1 cellular context compared by ENCODE assay signal in genomic region chr11:65961267-65962135, GRCh38.
TF ChIP-seq lines count a peak whose summit lies in the region.

TSS of gene SART1 (plus strand) at chr11:65961734. CDS start at chr11:65961781, 47 bp downstream.

TF ChIP-seq in K562, 482 proteins besides CTCF, POLR2A, EP300 and RAD21 (continued from another document and continues in another):
- peak; percentile 16; the same call in 1 of the 2 replicates for TF ChIP-seq MGA (IDR thresholded peaks at IDR 0.05)
- TF ChIP-seq ZNF75A (CRISPR knock-in tag; IDR thresholded peaks at IDR 0.05): peak; percentile 59; the same call in 1 of the 2 replicates
- TF ChIP-seq RBFOX2 (IDR thresholded peaks at IDR 0.05; ENCODE audit: low read depth, low read length): peak; percentile 99
- TF ChIP-seq RFX1 (IDR thresholded peaks at IDR 0.05): no peak
- no peak for TF ChIP-seq ZFP30 (CRISPR knock-in tag; IDR thresholded peaks at IDR 0.05; ENCODE audit: borderline replicate concordance)
- TF ChIP-seq, protein P1, sequence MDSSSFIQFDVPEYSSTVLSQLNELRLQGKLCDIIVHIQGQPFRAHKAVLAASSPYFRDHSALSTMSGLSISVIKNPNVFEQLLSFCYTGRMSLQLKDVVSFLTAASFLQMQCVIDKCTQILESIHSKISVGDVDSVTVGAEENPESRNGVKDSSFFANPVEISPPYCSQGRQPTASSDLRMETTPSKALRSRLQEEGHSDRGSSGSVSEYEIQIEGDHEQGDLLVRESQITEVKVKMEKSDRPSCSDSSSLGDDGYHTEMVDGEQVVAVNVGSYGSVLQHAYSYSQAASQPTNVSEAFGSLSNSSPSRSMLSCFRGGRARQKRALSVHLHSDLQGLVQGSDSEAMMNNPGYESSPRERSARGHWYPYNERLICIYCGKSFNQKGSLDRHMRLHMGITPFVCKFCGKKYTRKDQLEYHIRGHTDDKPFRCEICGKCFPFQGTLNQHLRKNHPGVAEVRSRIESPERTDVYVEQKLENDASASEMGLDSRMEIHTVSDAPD (CRISPR knock-in tag; IDR thresholded peaks at IDR 0.05): no peak
- TF ChIP-seq CREBBP (IDR thresholded peaks at IDR 0.05; ENCODE audit: low read depth, low read length): no peak
- TF ChIP-seq MBD2 (IDR thresholded peaks at IDR 0.05; ENCODE audit: borderline replicate concordance, low read depth): peak; percentile 75; the same call in 1 of the 2 replicates
- peak; percentile 76 for TF ChIP-seq SP1 (CRISPR knock-in tag; IDR thresholded peaks at IDR 0.05)
- TF ChIP-seq, protein P2, sequence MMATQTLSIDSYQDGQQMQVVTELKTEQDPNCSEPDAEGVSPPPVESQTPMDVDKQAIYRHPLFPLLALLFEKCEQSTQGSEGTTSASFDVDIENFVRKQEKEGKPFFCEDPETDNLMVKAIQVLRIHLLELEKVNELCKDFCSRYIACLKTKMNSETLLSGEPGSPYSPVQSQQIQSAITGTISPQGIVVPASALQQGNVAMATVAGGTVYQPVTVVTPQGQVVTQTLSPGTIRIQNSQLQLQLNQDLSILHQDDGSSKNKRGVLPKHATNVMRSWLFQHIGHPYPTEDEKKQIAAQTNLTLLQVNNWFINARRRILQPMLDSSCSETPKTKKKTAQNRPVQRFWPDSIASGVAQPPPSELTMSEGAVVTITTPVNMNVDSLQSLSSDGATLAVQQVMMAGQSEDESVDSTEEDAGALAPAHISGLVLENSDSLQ (IDR thresholded peaks at IDR 0.05): peak; percentile 62
- peak; percentile 48 for TF ChIP-seq GTF2B (IDR thresholded peaks at IDR 0.05; ENCODE audit: extremely low read depth, insufficient read length)
- TF ChIP-seq SPI1 (IDR thresholded peaks at IDR 0.05; ENCODE audit: borderline replicate concordance, low read depth, low read length): no peak
- TF ChIP-seq, protein P3, sequence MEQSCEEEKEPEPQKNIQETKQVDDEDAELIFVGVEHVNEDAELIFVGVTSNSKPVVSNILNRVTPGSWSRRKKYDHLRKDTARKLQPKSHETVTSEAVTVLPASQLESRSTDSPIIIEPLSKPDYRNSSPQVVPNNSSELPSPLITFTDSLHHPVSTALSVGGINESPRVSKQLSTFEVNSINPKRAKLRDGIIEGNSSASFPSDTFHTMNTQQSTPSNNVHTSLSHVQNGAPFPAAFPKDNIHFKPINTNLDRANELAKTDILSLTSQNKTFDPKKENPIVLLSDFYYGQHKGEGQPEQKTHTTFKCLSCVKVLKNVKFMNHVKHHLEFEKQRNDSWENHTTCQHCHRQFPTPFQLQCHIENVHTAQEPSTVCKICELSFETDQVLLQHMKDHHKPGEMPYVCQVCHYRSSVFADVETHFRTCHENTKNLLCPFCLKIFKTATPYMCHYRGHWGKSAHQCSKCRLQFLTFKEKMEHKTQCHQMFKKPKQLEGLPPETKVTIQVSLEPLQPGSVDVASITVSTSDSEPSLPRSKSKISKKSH (CRISPR knock-in tag; IDR thresholded peaks at IDR 0.05): no peak
- TF ChIP-seq ESRRB (CRISPR knock-in tag; IDR thresholded peaks at IDR 0.05; ENCODE audit: borderline replicate concordance): no peak
- no peak for TF ChIP-seq NFATC3 (IDR thresholded peaks at IDR 0.05)
- TF ChIP-seq TEAD2 (tag; IDR thresholded peaks at IDR 0.05): no peak
- no peak for TF ChIP-seq TCF3 (CRISPR knock-in tag; IDR thresholded peaks at IDR 0.05)
- peak; percentile 99 for TF ChIP-seq NRF1 (conservative IDR thresholded peaks at IDR 0.05 in 1 of 2, IDR thresholded peaks at IDR 0.05 in 1 of 2)
- no peak for TF ChIP-seq SMARCB1 (IDR thresholded peaks at IDR 0.05; ENCODE audit: insufficient read length, low read depth)
- no peak for TF ChIP-seq GTF2A2 (tag; IDR thresholded peaks at IDR 0.05)
- TF ChIP-seq, protein P4, sequence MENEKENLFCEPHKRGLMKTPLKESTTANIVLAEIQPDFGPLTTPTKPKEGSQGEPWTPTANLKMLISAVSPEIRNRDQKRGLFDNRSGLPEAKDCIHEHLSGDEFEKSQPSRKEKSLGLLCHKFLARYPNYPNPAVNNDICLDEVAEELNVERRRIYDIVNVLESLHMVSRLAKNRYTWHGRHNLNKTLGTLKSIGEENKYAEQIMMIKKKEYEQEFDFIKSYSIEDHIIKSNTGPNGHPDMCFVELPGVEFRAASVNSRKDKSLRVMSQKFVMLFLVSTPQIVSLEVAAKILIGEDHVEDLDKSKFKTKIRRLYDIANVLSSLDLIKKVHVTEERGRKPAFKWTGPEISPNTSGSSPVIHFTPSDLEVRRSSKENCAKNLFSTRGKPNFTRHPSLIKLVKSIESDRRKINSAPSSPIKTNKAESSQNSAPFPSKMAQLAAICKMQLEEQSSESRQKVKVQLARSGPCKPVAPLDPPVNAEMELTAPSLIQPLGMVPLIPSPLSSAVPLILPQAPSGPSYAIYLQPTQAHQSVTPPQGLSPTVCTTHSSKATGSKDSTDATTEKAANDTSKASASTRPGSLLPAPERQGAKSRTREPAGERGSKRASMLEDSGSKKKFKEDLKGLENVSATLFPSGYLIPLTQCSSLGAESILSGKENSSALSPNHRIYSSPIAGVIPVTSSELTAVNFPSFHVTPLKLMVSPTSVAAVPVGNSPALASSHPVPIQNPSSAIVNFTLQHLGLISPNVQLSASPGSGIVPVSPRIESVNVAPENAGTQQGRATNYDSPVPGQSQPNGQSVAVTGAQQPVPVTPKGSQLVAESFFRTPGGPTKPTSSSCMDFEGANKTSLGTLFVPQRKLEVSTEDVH (IDR thresholded peaks at IDR 0.05; ENCODE audit: low read depth, partially characterized antibody): peak; percentile 95
- TF ChIP-seq ZNF311 (CRISPR knock-in tag; IDR thresholded peaks at IDR 0.05): no peak
- peak; percentile 81 for TF ChIP-seq SMAD4 (CRISPR knock-in tag; conservative IDR thresholded peaks at IDR 0.05)
- peak; percentile 89 for TF ChIP-seq TBP (optimal IDR thresholded peaks at IDR 0.05; ENCODE audit: low read depth, low read length)
- TF ChIP-seq KHSRP (IDR thresholded peaks at IDR 0.05): no peak
- no peak for TF ChIP-seq KLF10 (CRISPR knock-in tag; IDR thresholded peaks at IDR 0.05)
- TF ChIP-seq ELF4 (CRISPR knock-in tag; IDR thresholded peaks at IDR 0.05): peak; percentile 66; the same call in 1 of the 2 replicates
- no peak; the same call in none of the 2 replicates for TF ChIP-seq TEAD4 (IDR thresholded peaks at IDR 0.05; ENCODE audit: low read length)
- no peak for TF ChIP-seq TEAD4 (CRISPR knock-in tag; IDR thresholded peaks at IDR 0.05; ENCODE audit: borderline replicate concordance)
- TF ChIP-seq, protein P5, sequence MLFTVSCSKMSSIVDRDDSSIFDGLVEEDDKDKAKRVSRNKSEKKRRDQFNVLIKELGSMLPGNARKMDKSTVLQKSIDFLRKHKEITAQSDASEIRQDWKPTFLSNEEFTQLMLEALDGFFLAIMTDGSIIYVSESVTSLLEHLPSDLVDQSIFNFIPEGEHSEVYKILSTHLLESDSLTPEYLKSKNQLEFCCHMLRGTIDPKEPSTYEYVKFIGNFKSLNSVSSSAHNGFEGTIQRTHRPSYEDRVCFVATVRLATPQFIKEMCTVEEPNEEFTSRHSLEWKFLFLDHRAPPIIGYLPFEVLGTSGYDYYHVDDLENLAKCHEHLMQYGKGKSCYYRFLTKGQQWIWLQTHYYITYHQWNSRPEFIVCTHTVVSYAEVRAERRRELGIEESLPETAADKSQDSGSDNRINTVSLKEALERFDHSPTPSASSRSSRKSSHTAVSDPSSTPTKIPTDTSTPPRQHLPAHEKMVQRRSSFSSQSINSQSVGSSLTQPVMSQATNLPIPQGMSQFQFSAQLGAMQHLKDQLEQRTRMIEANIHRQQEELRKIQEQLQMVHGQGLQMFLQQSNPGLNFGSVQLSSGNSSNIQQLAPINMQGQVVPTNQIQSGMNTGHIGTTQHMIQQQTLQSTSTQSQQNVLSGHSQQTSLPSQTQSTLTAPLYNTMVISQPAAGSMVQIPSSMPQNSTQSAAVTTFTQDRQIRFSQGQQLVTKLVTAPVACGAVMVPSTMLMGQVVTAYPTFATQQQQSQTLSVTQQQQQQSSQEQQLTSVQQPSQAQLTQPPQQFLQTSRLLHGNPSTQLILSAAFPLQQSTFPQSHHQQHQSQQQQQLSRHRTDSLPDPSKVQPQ (CRISPR knock-in tag; IDR thresholded peaks at IDR 0.05; ENCODE audit: borderline replicate concordance): no peak
- TF ChIP-seq ZBTB5 (IDR thresholded peaks at IDR 0.05): no peak
- 0 out of 2 replicates have a peak, but pooled peaks have one; percentile 71 for TF ChIP-seq ZNF282 (CRISPR knock-in tag; IDR thresholded peaks at IDR 0.05)
- no peak for TF ChIP-seq DDX20 (tag; IDR thresholded peaks at IDR 0.05; ENCODE audit: low read depth)
